Comparison of ENCODE assay signal across 14 cellular contexts in genomic region chr1:206595581-206596318, GRCh38. TPM values are rescaled to one million over a fixed set of nuclear protein-coding genes. Genes with fewer than 3 reads are reported as not detected.
DNase-seq lines count a peak whose midpoint lies in the region; ATAC-seq and TF ChIP-seq lines count a peak whose summit lies in the region.
"Had no signal": no experiment of that assay in that cellular context is flagged by ENCODE, and none has a peak within 500 bp of the region (broad histone marks: within the 10 kb centered on the region; RNA-seq: fewer than 3 reads in every experiment).

No MANE protein-coding gene starts in this region.

- no peaks in the 10 kb centered on the region for H3K27me3 ChIP-seq in CD8-positive, alpha-beta T cell (ENCODE audit: insufficient read depth, low read length)
- H3K27me3 ChIP-seq in testis = no peaks in the 10 kb centered on the region

- H3K27me3 Mint-ChIP-seq in activated CD8-positive, alpha-beta T cell treated with anti-CD3 and anti-CD28 coated beads for 36 hours = no peaks in the 10 kb centered on the region
- no peaks in the 10 kb centered on the region for H3K27me3 Mint-ChIP-seq in activated CD8-positive, alpha-beta T cell treated with anti-CD3 and anti-CD28 coated beads, Interleukin-2, amount 10 ng/mL, durations not matched to agents 7 days and 5 days (ENCODE audit: low read depth)
- H3K27me3 Mint-ChIP-seq in CD8-positive, alpha-beta T cell (ENCODE audit: low read depth) = no peaks in the 10 kb centered on the region
- peaks cover 0 to 4% (median 0%) of the 10 kb centered on the region in 3 donors for H3K27me3 Mint-ChIP-seq in immature natural killer cell (ENCODE audit: low read depth in 3 of 3)

- peaks cover 21% of the 10 kb centered on the region for H3K4me1 Mint-ChIP-seq in activated CD8-positive, alpha-beta T cell treated with anti-CD3 and anti-CD28 coated beads for 36 hours (ENCODE audit: low read depth)
- peaks cover 19% of the 10 kb centered on the region for H3K4me1 Mint-ChIP-seq in activated CD8-positive, alpha-beta T cell treated with anti-CD3 and anti-CD28 coated beads, Interleukin-2, amount 10 ng/mL, durations not matched to agents 7 days and 5 days (ENCODE audit: low read depth)
- H3K4me1 Mint-ChIP-seq in CD8-positive, alpha-beta T cell (ENCODE audit: low read depth) = peaks cover 17% of the 10 kb centered on the region
- H3K4me1 Mint-ChIP-seq in immature natural killer cell = peaks cover 26 to 30% of the 10 kb centered on the region in 2 donors

- H3K27ac Mint-ChIP-seq in activated CD8-positive, alpha-beta T cell treated with anti-CD3 and anti-CD28 coated beads for 36 hours = peak overlapping the region; percentile 55
- H3K27ac Mint-ChIP-seq in activated CD8-positive, alpha-beta T cell treated with anti-CD3 and anti-CD28 coated beads, Interleukin-2, amount 10 ng/mL, durations not matched to agents 7 days and 5 days = no peak overlapping the region
- peak overlapping the region; percentile 29 for H3K27ac Mint-ChIP-seq in CD8-positive, alpha-beta T cell
- peak overlapping the region in 5 of 6 donors; percentile 8 to 67 (median 50) for H3K27ac Mint-ChIP-seq in immature natural killer cell

- no peaks in the 10 kb centered on the region for H3K9me3 ChIP-seq in CD8-positive, alpha-beta T cell (ENCODE audit: low read length)
- no peaks in the 10 kb centered on the region for H3K9me3 ChIP-seq in testis
- H3K9me3 ChIP-seq: Caco-2 had no signal

- TF ChIP-seq POLR2A in testis (IDR thresholded peaks at IDR 0.05) = no peak

- H3K4me1 ChIP-seq in CD8-positive, alpha-beta T cell (ENCODE audit: insufficient read depth, low read length) = peaks cover 4% of the 10 kb centered on the region
- H3K4me1 ChIP-seq in testis = no peaks in the 10 kb centered on the region
- H3K4me1 ChIP-seq: Caco-2 had no signal

- H3K36me3 ChIP-seq in CD8-positive, alpha-beta T cell (ENCODE audit: insufficient read depth, low read length) = peaks cover 67% of the 10 kb centered on the region
- H3K36me3 ChIP-seq in testis (ENCODE audit: low read depth, missing control alignments) = no peaks in the 10 kb centered on the region

- ATAC-seq in activated CD8-positive, alpha-beta T cell treated with anti-CD3 and anti-CD28 coated beads for 36 hours = no peak
- no peak for ATAC-seq in activated CD8-positive, alpha-beta T cell treated with anti-CD3 and anti-CD28 coated beads, Interleukin-2, amount 10 ng/mL, durations not matched to agents 7 days and 5 days
- no peak for ATAC-seq in CD8-positive, alpha-beta T cell
- ATAC-seq in HG03135 (IDR thresholded peaks at IDR 0.05; ENCODE audit: unreplicated experiment) = no peak

- H3K36me3 Mint-ChIP-seq in activated CD8-positive, alpha-beta T cell treated with anti-CD3 and anti-CD28 coated beads for 36 hours (ENCODE audit: low read depth) = peaks cover 64% of the 10 kb centered on the region
- peaks cover 62% of the 10 kb centered on the region for H3K36me3 Mint-ChIP-seq in activated CD8-positive, alpha-beta T cell treated with anti-CD3 and anti-CD28 coated beads, Interleukin-2, amount 10 ng/mL, durations not matched to agents 7 days and 5 days (ENCODE audit: low read depth)
- peaks cover 82% of the 10 kb centered on the region for H3K36me3 Mint-ChIP-seq in CD8-positive, alpha-beta T cell
- H3K36me3 Mint-ChIP-seq in immature natural killer cell = peaks cover 15 to 44% (median 19%) of the 10 kb centered on the region in 3 donors

- H3K27ac ChIP-seq in CD8-positive, alpha-beta T cell (ENCODE audit: low read depth, low read length) = no peak overlapping the region
- H3K27ac ChIP-seq in testis = peak overlapping the region; percentile 1 to 16
- H3K27ac ChIP-seq: PC-9 had no signal

- CTCF ChIA-PET in activated CD8-positive, alpha-beta T cell treated with anti-CD3 and anti-CD28 coated beads for 36 hours (lab: Charles Lee) = interaction anchor here (0.8 to 2.0 kb wide), 6 partner anchors 11 to 105 kb away, joined by 3 to 8 read pairs (median 4); no protein-coding TSS in a partner anchor
- CTCF ChIA-PET in activated CD8-positive, alpha-beta T cell treated with anti-CD3 and anti-CD28 coated beads, Interleukin-2, amount 10 ng/mL, durations not matched to agents 7 days and 5 days (lab: Charles Lee) = interaction anchor here (0.9 to 2.7 kb wide), 5 partner anchors 12 to 133 kb away, joined by 3 to 8 read pairs (median 3); no protein-coding TSS in a partner anchor
- CTCF ChIA-PET in CD8-positive, alpha-beta T cell (lab: Charles Lee) = interaction anchor here (4.7 to 5.3 kb wide), 2 partner anchors 12 to 50 kb away, joined by 39 to 40 read pairs; no protein-coding TSS in a partner anchor

- WGBS in testis, 2 donors = 64% methylated on average over 7 of the region's 7 CpGs

- no peak for TF ChIP-seq CTCF in activated CD8-positive, alpha-beta T cell treated with anti-CD3 and anti-CD28 coated beads for 36 hours (IDR thresholded peaks at IDR 0.05)
- TF ChIP-seq CTCF in CD8-positive, alpha-beta T cell (IDR thresholded peaks at IDR 0.05) = no peak
- no peak for TF ChIP-seq CTCF in testis (IDR thresholded peaks at IDR 0.05)

- DNase-seq in activated CD8-positive, alpha-beta T cell treated with anti-CD3 and anti-CD28 coated beads for 36 hours = no peak
- DNase-seq in activated CD8-positive, alpha-beta T cell treated with anti-CD3 and anti-CD28 coated beads, Interleukin-2, amount 10 ng/mL, durations not matched to agents 7 days and 5 days = no peak
- no peak for DNase-seq in CD8-positive, alpha-beta T cell
- no peak for DNase-seq in immature natural killer cell
- no peak for DNase-seq in testis
- DNase-seq in NCI-H1417 treated with DMSO at 0.1 percent for 48 hours (lab: John Stamatoyannopoulos, UW) = no peak
- DNase-seq: C1 segment of cervical spinal cord, Caco-2, DMS153, NCI-H1092, NCI-H1694, NCI-H524, PC-9 had no signal

- no peak overlapping the region for H3K4me3 Mint-ChIP-seq in activated CD8-positive, alpha-beta T cell treated with anti-CD3 and anti-CD28 coated beads for 36 hours
- no peak overlapping the region for H3K4me3 Mint-ChIP-seq in activated CD8-positive, alpha-beta T cell treated with anti-CD3 and anti-CD28 coated beads, Interleukin-2, amount 10 ng/mL, durations not matched to agents 7 days and 5 days
- H3K4me3 Mint-ChIP-seq in CD8-positive, alpha-beta T cell = no peak overlapping the region
- no peak overlapping the region for H3K4me3 Mint-ChIP-seq in immature natural killer cell

- H3K4me3 ChIP-seq in CD8-positive, alpha-beta T cell (ENCODE audit: low read depth, low read length) = no peak overlapping the region
- no peak overlapping the region for H3K4me3 ChIP-seq in testis
- H3K4me3 ChIP-seq: PC-9 had no signal

- POLR2A ChIA-PET in activated CD8-positive, alpha-beta T cell treated with anti-CD3 and anti-CD28 coated beads for 36 hours (lab: Charles Lee) = interaction anchor here (0.7 kb wide), 1 partner anchor 29 kb away, joined by 3 read pairs; no protein-coding TSS in a partner anchor
- POLR2A ChIA-PET in activated CD8-positive, alpha-beta T cell treated with anti-CD3 and anti-CD28 coated beads, Interleukin-2, amount 10 ng/mL, durations not matched to agents 7 days and 5 days (lab: Charles Lee) = no interaction called here
- POLR2A ChIA-PET in CD8-positive, alpha-beta T cell (lab: Charles Lee) = no interaction called here

- no peaks in the 10 kb centered on the region for H3K9me3 Mint-ChIP-seq in activated CD8-positive, alpha-beta T cell treated with anti-CD3 and anti-CD28 coated beads for 36 hours
- no peaks in the 10 kb centered on the region for H3K9me3 Mint-ChIP-seq in activated CD8-positive, alpha-beta T cell treated with anti-CD3 and anti-CD28 coated beads, Interleukin-2, amount 10 ng/mL, durations not matched to agents 7 days and 5 days (ENCODE audit: insufficient read depth)
- H3K9me3 Mint-ChIP-seq in CD8-positive, alpha-beta T cell = no peaks in the 10 kb centered on the region
- H3K9me3 Mint-ChIP-seq in immature natural killer cell = no peaks in the 10 kb centered on the region

- intact Hi-C loops in activated CD8-positive, alpha-beta T cell treated with anti-CD3 and anti-CD28 coated beads for 36 hours (cut with micrococcal nuclease) = no loop called here
- intact Hi-C loops in CD8-positive, alpha-beta T cell (cut with DNase I, micrococcal nuclease) = no loop called here
- intact Hi-C loops in testis (cut with DNase I; ENCODE audit: low total_unique reads) = no loop called here

RNA-seq across cellular contexts. Expression of gene EIF2D, which starts 16.5 kb away (rescaled TPM):
- total RNA-seq in activated CD8-positive, alpha-beta T cell treated with anti-CD3 and anti-CD28 coated beads for 36 hours = 100 to 1,000 TPM; 100 to 102 TPM
- total RNA-seq in activated CD8-positive, alpha-beta T cell treated with anti-CD3 and anti-CD28 coated beads, Interleukin-2, amount 10 ng/mL, durations not matched to agents 7 days and 5 days = 10 to 100 TPM; 41.6 to 45.1 TPM
- 10 to 100 TPM; 42.0 to 49.2 TPM for total RNA-seq in CD8-positive, alpha-beta T cell
- polyA plus RNA-seq in immature natural killer cell = 10 to 100 TPM; 12.9 to 24.2 (median 20.8) TPM
- total RNA-seq in testis = 10 to 100 TPM; 54.8 to 59.4 TPM
- 65.3 TPM for polyA plus RNA-seq in testis (ENCODE audit: insufficient read depth, low read depth, low replicate concordance)

RNA-seq across cellular contexts. Expression of gene DYRK3, which starts 39.6 kb away (rescaled TPM):
- total RNA-seq in activated CD8-positive, alpha-beta T cell treated with anti-CD3 and anti-CD28 coated beads for 36 hours = 1 to 10 TPM; 4.7 to 4.9 TPM
- total RNA-seq in activated CD8-positive, alpha-beta T cell treated with anti-CD3 and anti-CD28 coated beads, Interleukin-2, amount 10 ng/mL, durations not matched to agents 7 days and 5 days = 1 to 10 TPM; 5.3 to 5.9 TPM
- 1 to 10 TPM in 1 of 2 experiments, under 1 TPM in 1; 0.94 to 1.4 TPM for total RNA-seq in CD8-positive, alpha-beta T cell
- polyA plus RNA-seq in immature natural killer cell = not detected
- 10 to 100 TPM; 36.4 to 40.6 TPM for total RNA-seq in testis
- polyA plus RNA-seq in testis (ENCODE audit: insufficient read depth, low read depth, low replicate concordance) = 143 TPM
- total RNA-seq: Caco-2 had no signal

Comparison
In these comparisons a context has a peak if more than half of its experiments do, and no peak if none do; other contexts are left out.
1. RNA of gene DYRK3, which starts 39.6 kb away (total RNA-seq): 36.4 to 40.6 TPM in testis; 5.3 to 5.9 TPM in activated CD8-positive, alpha-beta T cell treated with anti-CD3 and anti-CD28 coated beads, Interleukin-2, amount 10 ng/mL, durations not matched to agents 7 days and 5 days, 4.7 to 4.9 TPM in activated CD8-positive, alpha-beta T cell treated with anti-CD3 and anti-CD28 coated beads for 36 hours and 0.94 to 1.4 TPM in CD8-positive, alpha-beta T cell; every median in the first group is over 4 times any median in the second.